15 cellular contexts compared by ENCODE assay signal in the genomic region with DNA sequence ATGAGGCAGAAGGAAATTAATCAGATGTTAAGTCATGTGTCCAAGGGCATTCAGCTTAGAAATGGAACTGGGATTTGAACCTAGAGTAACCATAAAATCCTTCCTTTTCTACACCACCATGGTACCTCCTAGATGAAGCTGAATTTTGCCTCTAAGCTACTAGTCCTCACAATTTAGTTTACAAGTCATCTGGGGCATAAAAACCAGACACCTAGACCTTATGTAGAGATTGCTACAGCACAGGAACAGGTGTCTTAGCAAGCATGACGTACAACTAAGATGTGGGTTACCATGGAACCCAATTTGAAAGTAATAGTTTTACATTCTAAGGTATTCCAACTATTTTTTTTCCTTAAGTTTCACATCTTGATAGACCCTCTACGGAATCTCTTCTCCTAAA.
"Had no signal": no experiment of that assay in that cellular context is flagged by ENCODE, and none has a peak within 500 bp of the region (broad histone marks: within the 10 kb centered on the region; RNA-seq: fewer than 3 reads in every experiment).

No MANE protein-coding gene starts in this region.

- DNase-seq: activated CD8-positive, alpha-beta memory T cell treated with anti-CD3 and anti-CD28 coated beads, Interleukin-2, amount 50 U/mL, for 4 hours; activated CD8-positive, alpha-beta T cell treated with anti-CD3 and anti-CD28 coated beads for 36 hours; activated naive CD4-positive, alpha-beta T cell treated with anti-CD3 and anti-CD28 coated beads for 36 hours; activated T-cell treated with anti-CD3 and anti-CD28 coated beads, Interleukin-2, amount 50 U/mL, for 72 hours; adrenal gland; central memory CD4-positive, alpha-beta T cell; effector memory CD4-positive, alpha-beta T cell; sigmoid colon; stimulated activated CD4-positive, alpha-beta T cell treated with anti-CD3 and anti-CD28 coated beads, Interleukin-12 subunit alpha, Interleukin-12 subunit beta, amount 100 ng/mL, for 4 hours; stimulated activated naive CD4-positive, alpha-beta T cell treated with Interleukin-2 at 50 U/mL for 16 hours; SW 1271; T-helper 9 cell; upper lobe of right lung had no signal

- H3K9me3 Mint-ChIP-seq: activated CD8-positive, alpha-beta T cell treated with anti-CD3 and anti-CD28 coated beads for 36 hours; activated naive CD4-positive, alpha-beta T cell treated with anti-CD3 and anti-CD28 coated beads for 36 hours; activated T-cell treated with anti-CD3 and anti-CD28 coated beads, Interleukin-2, amount 50 U/mL, for 72 hours had no signal

- H3K27ac Mint-ChIP-seq: activated naive CD4-positive, alpha-beta T cell treated with anti-CD3 and anti-CD28 coated beads for 36 hours had no signal

- H2AFZ ChIP-seq: hepatocyte had no signal

- H3K79me2 ChIP-seq: hepatocyte had no signal

- H3K27me3 Mint-ChIP-seq: activated CD8-positive, alpha-beta T cell treated with anti-CD3 and anti-CD28 coated beads for 36 hours had no signal

- H3K4me3 Mint-ChIP-seq: activated CD8-positive, alpha-beta T cell treated with anti-CD3 and anti-CD28 coated beads for 36 hours; activated naive CD4-positive, alpha-beta T cell treated with anti-CD3 and anti-CD28 coated beads for 36 hours; activated T-cell treated with anti-CD3 and anti-CD28 coated beads, Interleukin-2, amount 50 U/mL, for 72 hours had no signal

- H3K4me3 ChIP-seq: adrenal gland, coronary artery, hepatocyte, sigmoid colon, upper lobe of right lung had no signal

- H3K4me1 ChIP-seq: sigmoid colon, upper lobe of right lung had no signal

- H3K27me3 ChIP-seq: adrenal gland, hepatocyte, sigmoid colon, upper lobe of right lung had no signal

- H3K9me3 ChIP-seq: adrenal gland, sigmoid colon, upper lobe of right lung had no signal

- H3K4me2 ChIP-seq: hepatocyte had no signal

- H3K27ac ChIP-seq: coronary artery, hepatocyte, sigmoid colon, upper lobe of right lung had no signal

- ATAC-seq: activated CD8-positive, alpha-beta T cell treated with anti-CD3 and anti-CD28 coated beads for 36 hours; activated T-cell treated with anti-CD3 and anti-CD28 coated beads, Interleukin-2, amount 50 U/mL, for 72 hours; upper lobe of right lung had no signal
